ENCODE assay signal across 14 cellular contexts in genomic region chr22:49540571-49541450, GRCh38.
"Had no signal": no experiment of that assay in that cellular context is flagged by ENCODE, and none has a peak within 500 bp of the region (broad histone marks: within the 10 kb centered on the region; RNA-seq: fewer than 3 reads in every experiment).

No MANE protein-coding gene starts in this region.

- H3K36me3 Mint-ChIP-seq: activated CD4-positive, alpha-beta memory T cell treated with anti-CD3 and anti-CD28 coated beads for 36 hours; activated naive CD8-positive, alpha-beta T cell treated with anti-CD3 and anti-CD28 coated beads for 36 hours had no signal

- H3K36me3 ChIP-seq: ascending aorta, ovary, tibial nerve had no signal

- H3K27me3 Mint-ChIP-seq: activated CD4-positive, alpha-beta memory T cell treated with anti-CD3 and anti-CD28 coated beads for 36 hours; activated naive CD8-positive, alpha-beta T cell treated with anti-CD3 and anti-CD28 coated beads for 36 hours; memory B cell had no signal

- DNase-seq: activated CD4-positive, alpha-beta memory T cell treated with anti-CD3 and anti-CD28 coated beads for 36 hours; activated gamma-delta T cell treated with Interleukin-2 at 50 U/mL for 16 hours; activated naive CD8-positive, alpha-beta T cell treated with anti-CD3 and anti-CD28 coated beads for 36 hours; activated T-cell treated with anti-CD3 and anti-CD28 coated beads, Interleukin-2, amount 50 U/mL, for 4 hours; foreskin keratinocyte; left colon; stimulated activated CD4-positive, alpha-beta T cell treated with anti-CD3 and anti-CD28 coated beads, Interleukin-15, amount 100 ng/mL, for 24 hours; stimulated activated CD4-positive, alpha-beta T cell treated with anti-CD3 and anti-CD28 coated beads, Interleukin-4, amount 100 ng/mL, for 24 hours had no signal

- H3K4me3 Mint-ChIP-seq: activated CD4-positive, alpha-beta memory T cell treated with anti-CD3 and anti-CD28 coated beads for 36 hours; activated naive CD8-positive, alpha-beta T cell treated with anti-CD3 and anti-CD28 coated beads for 36 hours; activated T-cell treated with anti-CD3 and anti-CD28 coated beads, Interleukin-2, amount 50 U/mL, for 4 hours; memory B cell; T-helper 2 cell treated with Interferon-gamma antibody and Interleukin-4, amounts not matched to agents 5 μg/mL and 100 μg/mL, for 36 hours had no signal

- ATAC-seq: activated T-cell treated with anti-CD3 and anti-CD28 coated beads, Interleukin-2, amount 50 U/mL, for 4 hours; foreskin keratinocyte; left colon had no signal

- H3K4me3 ChIP-seq: ascending aorta, dorsolateral prefrontal cortex, ovary, tibial nerve had no signal

- H3K9me3 ChIP-seq: ascending aorta, ovary had no signal

- H3K4me1 ChIP-seq: ascending aorta, foreskin keratinocyte, tibial nerve had no signal

- H3K27ac Mint-ChIP-seq: activated CD4-positive, alpha-beta memory T cell treated with anti-CD3 and anti-CD28 coated beads for 36 hours; activated naive CD8-positive, alpha-beta T cell treated with anti-CD3 and anti-CD28 coated beads for 36 hours; memory B cell; T-helper 2 cell treated with Interferon-gamma antibody and Interleukin-4, amounts not matched to agents 5 μg/mL and 100 μg/mL, for 36 hours had no signal

- H3K9me3 Mint-ChIP-seq: activated CD4-positive, alpha-beta memory T cell treated with anti-CD3 and anti-CD28 coated beads for 36 hours; activated naive CD8-positive, alpha-beta T cell treated with anti-CD3 and anti-CD28 coated beads for 36 hours; activated T-cell treated with anti-CD3 and anti-CD28 coated beads, Interleukin-2, amount 50 U/mL, for 4 hours; memory B cell; T-helper 2 cell treated with Interferon-gamma antibody and Interleukin-4, amounts not matched to agents 5 μg/mL and 100 μg/mL, for 36 hours had no signal

- H3K27me3 ChIP-seq: ascending aorta, dorsolateral prefrontal cortex, foreskin keratinocyte, ovary, tibial nerve had no signal

- H3K27ac ChIP-seq: ascending aorta, dorsolateral prefrontal cortex, foreskin keratinocyte, ovary, tibial nerve had no signal
